ENCODE assay signal across 27 cellular contexts in the genomic region with DNA sequence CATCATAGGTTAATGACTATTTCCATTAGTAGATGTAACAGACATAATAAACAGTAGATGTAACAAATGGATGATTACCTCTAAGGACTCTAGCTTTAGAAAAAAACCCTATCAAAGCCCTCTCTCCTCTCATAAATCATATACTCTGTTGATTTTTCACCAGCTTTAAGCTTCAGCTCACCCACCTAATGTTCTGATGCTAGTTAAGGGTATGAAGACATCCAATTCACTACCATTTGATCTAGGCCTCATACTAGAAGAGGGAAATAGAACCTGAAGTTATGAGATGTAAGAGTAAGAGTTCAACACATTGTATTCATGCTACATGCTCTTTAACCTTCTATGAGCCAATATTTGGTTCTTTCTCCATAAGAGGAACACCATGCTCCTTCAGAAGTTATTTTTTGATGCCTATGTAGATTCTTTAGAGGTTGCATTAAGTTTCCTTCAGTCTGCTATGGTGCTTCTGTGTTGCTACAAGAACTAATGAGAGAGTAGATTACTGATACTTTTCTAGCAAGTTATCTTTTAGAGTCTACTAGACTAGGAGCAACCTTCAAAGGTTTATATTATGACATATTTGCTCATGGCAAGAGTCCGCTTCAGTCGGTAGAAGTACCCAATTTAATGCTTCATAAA.
"Had no signal": no experiment of that assay in that cellular context is flagged by ENCODE, and none has a peak within 500 bp of the region (broad histone marks: within the 10 kb centered on the region; RNA-seq: fewer than 3 reads in every experiment).

No MANE protein-coding gene starts in this region.

- H3K9me3 ChIP-seq: stomach, suprapubic skin, testis, thoracic aorta, thyroid gland, tibial artery, tibial nerve, transverse colon, upper lobe of left lung, upper lobe of right lung, uterus, vagina had no signal

- FAIRE-seq: urothelium cell line had no signal

- H3K4me1 ChIP-seq: stomach, suprapubic skin, testis, thyroid gland, tibial artery, tibial nerve, transverse colon, upper lobe of left lung, upper lobe of right lung, uterus, vagina had no signal

- H3K36me3 ChIP-seq: uterus had no signal

- ATAC-seq: stimulated activated effector memory CD8-positive, alpha-beta T cell treated with anti-CD3 and anti-CD28 coated beads, Interleukin-12 subunit alpha, Interleukin-12 subunit beta, amount 100 ng/mL, for 72 hours; stimulated activated memory B cell treated with anti-CD40 and anti-IgM and Interleukin-4, amounts not matched to agents 10 μg/mL and 1 μg/mL and 100 μg/mL, for 72 hours; stimulated activated naive B cell treated with anti-CD40 and anti-IgM and Interleukin-4, amounts not matched to agents 10 μg/mL and 1 μg/mL and 100 μg/mL, for 72 hours; stimulated activated naive CD8-positive, alpha-beta T cell treated with anti-CD3 and anti-CD28 coated beads, Interleukin-15, amount 100 ng/mL, for 72 hours; stimulated activated naive CD8-positive, alpha-beta T cell treated with anti-CD3 and anti-CD28 coated beads, Interleukin-15, Interleukin-2, amounts not matched to agents 100 U/mL and 50 U/mL, for 24 hours; upper lobe of right lung had no signal

- H3K27me3 ChIP-seq: stomach, suprapubic skin, testis, thyroid gland, tibial artery, tibial nerve, transverse colon, upper lobe of left lung, upper lobe of right lung, uterus, vagina had no signal

- H3K4me3 ChIP-seq: stomach, suprapubic skin, testis, thoracic aorta, thyroid gland, tibial artery, tibial nerve, transverse colon, upper lobe of left lung, upper lobe of right lung, uterus, vagina had no signal

- DNase-seq: stimulated activated CD4-positive, alpha-beta T cell treated with anti-CD3 and anti-CD28 coated beads, Interleukin-2, amount 100 ng/mL, for 48 hours; stimulated activated CD4-positive, alpha-beta T cell treated with anti-CD3 and anti-CD28 coated beads, Interleukin-4, amount 100 ng/mL, for 1 hour; stimulated activated CD4-positive, alpha-beta T cell treated with anti-CD3 and anti-CD28 coated beads, Interleukin-4, amount 100 ng/mL, for 24 hours; stimulated activated CD4-positive, alpha-beta T cell treated with anti-CD3 and anti-CD28 coated beads, Interleukin-4, amount 100 ng/mL, for 4 hours; stimulated activated CD8-positive, alpha-beta memory T cell treated with anti-CD3 and anti-CD28 coated beads, Interleukin-4, amount 100 ng/mL, for 48 hours; stimulated activated naive B cell treated with anti-CD40 and anti-IgM and Interleukin-4, amounts not matched to agents 10 μg/mL and 1 μg/mL and 100 μg/mL, for 72 hours; stimulated activated naive CD4-positive, alpha-beta T cell; stimulated activated naive CD4-positive, alpha-beta T cell treated with Interleukin-2 at 50 U/mL for 16 hours; stimulated activated naive CD8-positive, alpha-beta T cell treated with anti-CD3 and anti-CD28 coated beads, Interleukin-15, amount 100 ng/mL, for 72 hours; stimulated activated naive CD8-positive, alpha-beta T cell treated with anti-CD3 and anti-CD28 coated beads, Interleukin-15, Interleukin-2, amounts not matched to agents 100 U/mL and 50 U/mL, for 24 hours; stomach; substantia nigra; testis; thyroid gland; tibial artery; transverse colon; trophoblast cell; upper lobe of left lung; upper lobe of right lung; uterus had no signal

- H3K27ac ChIP-seq: stomach, suprapubic skin, testis, thoracic aorta, thyroid gland, tibial artery, tibial nerve, transverse colon, upper lobe of right lung, uterus, vagina had no signal
